ENCODE assay signal across 8 cellular contexts in genomic region chr11:47269002-47269828, GRCh38. TPM values are rescaled to one million over a fixed set of nuclear protein-coding genes. Genes with fewer than 3 reads are reported as not detected.
A peak's percentile ranks its signal among the peaks of the same experiment; 100 is the strongest.
DNase-seq lines count a peak whose midpoint lies in the region; ATAC-seq and TF ChIP-seq lines count a peak whose summit lies in the region.

No MANE protein-coding gene starts in this region.

- peaks cover 24% of the 10 kb centered on the region; the same call in 1 of the 2 replicates for H4K20me1 ChIP-seq in OCI-LY7 (ENCODE audit: insufficient read depth, low read length)

- no TSS peak for BruUV-seq in OCI-LY7 (replicated peaks; lab: Mats Ljungman, UMichigan)

- H3K36me3 ChIP-seq in OCI-LY7 (ENCODE audit: insufficient read depth, low read length) (peaks cover 6% of the 10 kb centered on the region; the same call in 1 of the 2 replicates), mucosa of descending colon (ENCODE audit: low read depth) (no peaks in the 10 kb centered on the region)

- CTCF ChIA-PET in OCI-LY7 (lab: Charles Lee; ENCODE audit: unreplicated experiment), result no interaction called here

- H3K4me2 ChIP-seq in OCI-LY7 (ENCODE audit: low read length), result peak overlapping the region; percentile 86

- peaks cover 37% of the 10 kb centered on the region for H3K79me2 ChIP-seq in OCI-LY7 (ENCODE audit: insufficient read depth, low read depth, low read length)

- intact Hi-C loops in OCI-LY7 (cut with micrococcal nuclease; ENCODE audit: unreplicated experiment) (loop anchor here (1.0 to 2.0 kb wide), 6 partner anchors 50 to 157 kb away; partner anchors contain the start of genes DDB2, PSMC3 and SLC39A13), mucosa of descending colon (cut with DNase I, micrococcal nuclease) (no loop called here)

- DNase-seq in D341Med (ENCODE audit: low spot score) (peak; percentile 96), HuH-7 (ENCODE audit: low spot score) (peak; percentile 86), OCI-LY7 (ENCODE audit: low spot score) (peak; percentile 94), activated T-cell treated with anti-CD3 and anti-CD28 coated beads for 4 hours (peak; percentile 74), epithelial cell of esophagus (ENCODE audit: low read depth) (peak; percentile 87), mucosa of descending colon (peak; percentile 92 to 95 (median 93))
- peak; percentile 68 for DNase-seq in stimulated activated CD8-positive, alpha-beta memory T cell treated with anti-CD3 and anti-CD28 coated beads, Interleukin-4, amount 100 ng/mL, for 1 hour (ENCODE audit: low read depth in 2 of 2, low spot score in 1 of 2)

- POLR2A ChIA-PET in OCI-LY7 (lab: Charles Lee), result interaction anchor here (0.6 to 1.3 kb wide), 2 partner anchors 11 to 608 kb away, joined by 4 to 5 read pairs; no protein-coding TSS in a partner anchor

- peak overlapping the region; percentile 70 for H2AFZ ChIP-seq in OCI-LY7 (ENCODE audit: low read length)

- H3K9me2 ChIP-seq in OCI-LY7 (ENCODE audit: insufficient read depth, low read length), result no peaks in the 10 kb centered on the region

- peak overlapping the region; percentile 78 for H3K4me3 ChIP-seq in OCI-LY7 (ENCODE audit: low read depth, low read length, poor library complexity, severe bottlenecking)
- H3K4me3 ChIP-seq in epithelial cell of esophagus (ENCODE audit: low read length), result peak overlapping the region; percentile 67
- H3K4me3 ChIP-seq in mucosa of descending colon, result peak overlapping the region; percentile 88

- H3K9me3 ChIP-seq in OCI-LY7 (ENCODE audit: low read length), result no peaks in the 10 kb centered on the region
- H3K9me3 ChIP-seq in mucosa of descending colon, result no peaks in the 10 kb centered on the region

- H3K4me1 ChIP-seq in OCI-LY7 (ENCODE audit: insufficient read depth, low read length, poor library complexity, severe bottlenecking), result peaks cover 53% of the 10 kb centered on the region
- H3K4me1 ChIP-seq in mucosa of descending colon (ENCODE audit: low read depth), result peaks cover 29% of the 10 kb centered on the region

- TF ChIP-seq CTCF in OCI-LY7 (conservative IDR thresholded peaks at IDR 0.05; ENCODE audit: low read length) (peak; percentile 51), epithelial cell of esophagus (IDR thresholded peaks at IDR 0.05; ENCODE audit: insufficient read depth, low read depth, low read length, missing control alignments) (peak; percentile 25), mucosa of descending colon (IDR thresholded peaks at IDR 0.05) (peak; percentile 27)

- peak; percentile 52 for ATAC-seq in GM21528 (IDR thresholded peaks at IDR 0.05; ENCODE audit: low FRiP score, unreplicated experiment)
- peak; percentile 89 for ATAC-seq in mucosa of descending colon

- peak overlapping the region; percentile 78 for H3K27ac ChIP-seq in OCI-LY7 (ENCODE audit: low read depth, low read length, poor library complexity, severe bottlenecking)

RNA-seq across cellular contexts. Expression of gene MADD, which starts 0.7 kb away (rescaled TPM):
- total RNA-seq in OCI-LY7 (2014; rRNA removed; shearing (Covaris generic)), result 32.1 and 36.6 TPM in 2 replicates
- 47.8 and 48.8 TPM in 2 replicates for total RNA-seq in OCI-LY7 (2022)
- total RNA-seq in mucosa of descending colon, result 10 to 100 TPM; 45.0 to 69.6 (median 67.3) TPM

RNA-seq across cellular contexts. Expression of gene NR1H3, which starts 11.4 kb away (rescaled TPM):
- 6.2 and 7.7 TPM in 2 replicates for total RNA-seq in OCI-LY7 (2014; rRNA removed; shearing (Covaris generic))
- total RNA-seq in OCI-LY7 (2022) (14.4 and 14.7 TPM in 2 replicates), mucosa of descending colon (10 to 100 TPM; 49.1 to 73.5 (median 50.6) TPM)

RNA-seq across cellular contexts. Expression of gene ACP2, which starts 20.6 kb away (rescaled TPM):
- 24.5 TPM in 2 replicates for total RNA-seq in OCI-LY7 (2014; rRNA removed; shearing (Covaris generic))
- 24.2 and 26.5 TPM in 2 replicates for total RNA-seq in OCI-LY7 (2022)
- total RNA-seq in mucosa of descending colon, result 10 to 100 TPM; 42.6 to 53.8 (median 51.1) TPM

RNA-seq across cellular contexts. Expression of gene DDB2, which starts 54.4 kb away (rescaled TPM):
- total RNA-seq in OCI-LY7 (2014; rRNA removed; shearing (Covaris generic)), result 15.6 and 19.9 TPM in 2 replicates
- total RNA-seq in OCI-LY7 (2022), result 36.0 and 39.4 TPM in 2 replicates
- 10 to 100 TPM; 29.8 to 41.2 (median 37.2) TPM for total RNA-seq in mucosa of descending colon

Comparison
In these comparisons a context has a peak if more than half of its experiments do, and no peak if none do; other contexts are left out.
1. Peak in every context shown above with its lines: DNase-seq, ATAC-seq, H3K4me3 ChIP-seq and H3K27ac ChIP-seq.